ENCODE assay signal across 8 cellular contexts in genomic region chr11:33258631-33259184, GRCh38.
A peak's percentile ranks its signal among the peaks of the same experiment; 100 is the strongest.
DNase-seq lines count a peak whose midpoint lies in the region; TF ChIP-seq lines count a peak whose summit lies in the region.

No MANE protein-coding gene starts in this region.

- TF ChIP-seq CTCF in GM06990 (IDR thresholded peaks at IDR 0.05; ENCODE audit: insufficient read depth, low read length, poor library complexity, severe bottlenecking), result no peak

- H3K27me3 ChIP-seq in GM06990 (replicated peaks; ENCODE audit: control insufficient read depth, insufficient read depth, low read length), result no peaks in the 10 kb centered on the region
- H3K27me3 ChIP-seq in HAP-1 (ENCODE audit: low read depth), result no peaks in the 10 kb centered on the region
- H3K27me3 ChIP-seq in layer of hippocampus (ENCODE audit: control insufficient read depth, insufficient read depth, low read length), result no peaks in the 10 kb centered on the region

- DNase-seq in GM06990 (ENCODE audit: extremely low read depth, insufficient read length) (no peak), HAP-1 (ENCODE audit: low spot score in 2 of 2) (peak in 1 of 2 experiments; percentile 51), NCI-H82 treated with DMSO at 0.1 percent for 48 hours (lab: John Stamatoyannopoulos, UW; ENCODE audit: unreplicated experiment) (peak; percentile 53), brain pericyte (ENCODE audit: low read depth, low spot score) (peak; percentile 27), substantia nigra (lab: John Stamatoyannopoulos, UW) (peak in 5 of 49 donors; percentile 14 to 77 (median 69)), superior temporal gyrus (ENCODE audit: extremely low spot score) (no peak)
- no peak for DNase-seq in stimulated activated CD4-positive, alpha-beta T cell treated with anti-CD3 and anti-CD28 coated beads, Interleukin-4, amount 100 ng/mL, for 4 hours

- H3K27ac ChIP-seq in layer of hippocampus (ENCODE audit: low read depth, low read length) (peak overlapping the region; percentile 98), substantia nigra (ENCODE audit: low read depth, low read length, poor library complexity, severe bottlenecking) (peak overlapping the region; percentile 99)

- H3K4me3 ChIP-seq in GM06990 (replicated peaks; ENCODE audit: low read depth, low read length), result peak overlapping the region; percentile 97
- peak overlapping the region; percentile 82 for H3K4me3 ChIP-seq in HAP-1

- in situ Hi-C loops in HAP-1 (cut with MboI; ENCODE audit: low sequenced_read_pairs), result loop anchor here (10.0 kb wide), 1 partner anchor 94 kb away; the partner anchor contains the start of gene CSTF3

- H3K9me3 ChIP-seq in HAP-1, result no peaks in the 10 kb centered on the region

- H3K4me1 ChIP-seq in HAP-1, result peaks cover 43% of the 10 kb centered on the region

- no peaks in the 10 kb centered on the region for H3K36me3 ChIP-seq in GM06990 (ENCODE audit: control insufficient read depth, insufficient read depth, low read length)
- H3K36me3 ChIP-seq in HAP-1 (replicated peaks), result no peaks in the 10 kb centered on the region

Comparison
In these comparisons a context has a peak if more than half of its experiments do, and no peak if none do; other contexts are left out.
1. DNase-seq: peak in NCI-H82 treated with DMSO at 0.1 percent for 48 hours (single experiment) and brain pericyte (single experiment); none in GM06990 (single experiment), stimulated activated CD4-positive, alpha-beta T cell treated with anti-CD3 and anti-CD28 coated beads, Interleukin-4, amount 100 ng/mL, for 4 hours (0 of 2) and superior temporal gyrus (single experiment).